Comparison of ENCODE assay signal across 9 cellular contexts in the genomic region with DNA sequence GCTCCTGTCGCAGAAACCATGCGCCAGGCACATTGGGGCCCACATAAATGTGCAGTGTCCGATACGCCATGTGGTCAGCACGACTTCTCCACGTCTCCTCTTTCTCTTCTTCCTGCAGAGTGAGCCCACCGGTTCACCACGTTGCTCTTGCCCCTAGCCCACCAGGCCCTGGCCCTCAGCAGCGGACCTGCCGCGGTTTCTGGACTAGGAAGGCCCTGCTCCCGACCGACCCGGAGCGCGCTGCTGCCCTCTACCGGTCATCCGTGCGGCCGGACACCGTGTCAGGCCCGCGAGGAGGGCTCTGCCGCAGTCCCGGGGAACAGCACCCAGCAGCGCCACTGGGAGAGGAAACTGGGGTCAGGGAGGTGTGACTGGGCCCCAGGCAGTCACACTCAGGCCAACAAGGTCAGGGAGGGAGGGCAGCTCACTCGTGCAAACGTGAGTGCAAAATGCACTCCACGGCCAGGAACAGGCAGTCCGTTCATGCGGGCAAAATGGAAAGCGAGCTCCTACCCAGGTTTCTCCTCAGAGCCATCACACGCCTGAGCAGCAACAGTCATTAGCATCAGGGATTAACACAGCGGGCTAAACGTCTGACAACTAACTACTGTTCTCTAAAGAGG. TPM values are rescaled to one million over a fixed set of nuclear protein-coding genes. Genes with fewer than 3 reads are reported as not detected.
A peak's percentile ranks its signal among the peaks of the same experiment; 100 is the strongest.
DNase-seq lines count a peak whose midpoint lies in the region; ATAC-seq and TF ChIP-seq lines count a peak whose summit lies in the region.
"Had no signal": no experiment of that assay in that cellular context is flagged by ENCODE, and none has a peak within 500 bp of the region (broad histone marks: within the 10 kb centered on the region; RNA-seq: fewer than 3 reads in every experiment).

No MANE protein-coding gene starts in this region.

- peak overlapping the region in 46 of 59 donors; percentile 5 to 62 (median 39) for H3K4me3 ChIP-seq in dorsolateral prefrontal cortex

- peak overlapping the region; percentile 59 for H3K4me3 Mint-ChIP-seq in activated CD4-positive, alpha-beta T cell treated with anti-CD3 and anti-CD28 coated beads, Interleukin-2, amount 10 ng/mL, durations not matched to agents 24 days and 14 days

- H3K27ac ChIP-seq in dorsolateral prefrontal cortex: no peak overlapping the region
- H3K27ac ChIP-seq: epithelial cell of prostate had no signal

- peaks cover 2% of the 10 kb centered on the region for H3K4me1 Mint-ChIP-seq in activated CD4-positive, alpha-beta T cell treated with anti-CD3 and anti-CD28 coated beads, Interleukin-2, amount 10 ng/mL, durations not matched to agents 24 days and 14 days

- no peaks in the 10 kb centered on the region for H3K36me3 Mint-ChIP-seq in activated CD4-positive, alpha-beta T cell treated with anti-CD3 and anti-CD28 coated beads, Interleukin-2, amount 10 ng/mL, durations not matched to agents 24 days and 14 days (ENCODE audit: low read depth)

- TF ChIP-seq CTCF in GM13976 (IDR thresholded peaks at IDR 0.05; ENCODE audit: borderline replicate concordance, control extremely low read depth, extremely low read depth, insufficient read depth, missing control alignments) (peak; percentile 81), dorsolateral prefrontal cortex (IDR thresholded peaks at IDR 0.05 in 54 of 56, conservative IDR thresholded peaks at IDR 0.05 in 2 of 56; ENCODE audit: low read depth in 1 of 56, partially characterized antibody in 56 of 56) (peak in 54 of 56 donors; percentile 59 to 90 (median 80))

- DNase-seq in GM13976 (ENCODE audit: low spot score) (peak; percentile 80), dorsolateral prefrontal cortex (peak in 7 of 10 donors; percentile 35 to 81 (median 57)), lung microvascular endothelial cell (ENCODE audit: low read depth in 2 of 2) (peak; percentile 52 to 68), RKO (ENCODE audit: low spot score) (no peak)
- peak; percentile 90 for DNase-seq in activated CD4-positive, alpha-beta T cell treated with anti-CD3 and anti-CD28 coated beads, Interleukin-2, amount 10 ng/mL, durations not matched to agents 24 days and 14 days
- DNase-seq in stimulated activated CD8-positive, alpha-beta memory T cell treated with anti-CD3 and anti-CD28 coated beads, Interleukin-15, amount 100 ng/mL, for 1 hour (ENCODE audit: low read depth): peak; percentile 38

- H3K27ac Mint-ChIP-seq in activated CD4-positive, alpha-beta T cell treated with anti-CD3 and anti-CD28 coated beads, Interleukin-2, amount 10 ng/mL, durations not matched to agents 24 days and 14 days: no peak overlapping the region

- no peaks in the 10 kb centered on the region for H3K9me3 Mint-ChIP-seq in activated CD4-positive, alpha-beta T cell treated with anti-CD3 and anti-CD28 coated beads, Interleukin-2, amount 10 ng/mL, durations not matched to agents 24 days and 14 days

- in situ Hi-C loops in GM13976 (cut with MboI; ENCODE audit: low sequenced_read_pairs, unreplicated experiment): no loop called here

- H3K27me3 Mint-ChIP-seq in activated CD4-positive, alpha-beta T cell treated with anti-CD3 and anti-CD28 coated beads, Interleukin-2, amount 10 ng/mL, durations not matched to agents 24 days and 14 days: peaks cover 29% of the 10 kb centered on the region

- intact Hi-C loops in activated CD4-positive, alpha-beta T cell treated with anti-CD3 and anti-CD28 coated beads, Interleukin-2, amount 10 ng/mL, durations not matched to agents 24 days and 14 days (cut with micrococcal nuclease): no loop called here
- intact Hi-C loops in dorsolateral prefrontal cortex (cut with DNase I): loop anchor here in 1 of 2 donors (5.0 to 10.0 kb wide), 2 partner anchors 337 to 665 kb away; no protein-coding TSS in a partner anchor

- ATAC-seq in HG03565 (IDR thresholded peaks at IDR 0.05; ENCODE audit: unreplicated experiment) (peak; percentile 47), HG03135 (IDR thresholded peaks at IDR 0.05; ENCODE audit: unreplicated experiment) (no peak)

- peaks cover 0 to 41% (median 0%) of the 10 kb centered on the region in 45 donors for H3K27me3 ChIP-seq in dorsolateral prefrontal cortex

RNA-seq across cellular contexts. Expression of a gene that starts 13.7 kb away (rescaled TPM):
- total RNA-seq in activated CD4-positive, alpha-beta T cell treated with anti-CD3 and anti-CD28 coated beads, Interleukin-2, amount 10 ng/mL, durations not matched to agents 24 days and 14 days: 0.09 TPM in 1 of 2 replicates, not detected in the other
- total RNA-seq in dorsolateral prefrontal cortex (10 to 100 TPM in 6 of 120 experiments, 1 to 10 TPM in 114; 1.0 to 14.6 (median 4.0) TPM), lung microvascular endothelial cell (under 0.01 and 0.20 TPM in 2 replicates)
